Comparison of ENCODE assay signal across 1 cellular context in the genomic region with DNA sequence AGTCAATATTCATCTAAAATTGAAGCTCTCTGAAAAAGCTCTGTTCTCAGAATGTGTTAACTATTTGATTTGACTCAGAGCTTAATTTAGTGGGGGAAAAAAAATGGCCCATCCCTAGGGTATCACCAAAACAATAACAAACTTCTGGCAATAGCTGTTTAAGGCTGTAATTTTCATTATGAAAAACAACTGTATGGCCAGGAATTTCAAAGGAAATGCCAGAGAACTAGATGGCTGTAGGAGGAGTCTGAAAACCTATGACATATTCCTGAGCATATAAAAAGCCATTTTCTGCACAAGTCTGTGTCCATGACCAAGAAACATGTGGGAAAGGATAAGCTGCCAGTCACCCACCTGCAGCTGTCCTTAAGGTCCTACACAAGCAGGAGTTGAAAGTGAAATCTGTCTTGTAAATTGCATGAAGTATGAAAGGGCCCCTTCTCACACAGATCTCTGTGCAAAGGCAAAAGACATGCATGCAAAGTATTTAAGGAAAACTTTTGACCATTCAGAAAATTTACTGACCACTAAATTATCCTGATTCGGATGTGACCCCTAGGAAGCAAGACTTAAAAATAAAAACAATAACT.
TF ChIP-seq lines count a peak whose summit lies in the region.

No MANE protein-coding gene starts in this region.

TF ChIP-seq in GM12878, 131 proteins besides CTCF, POLR2A, EP300 and RAD21 (continued from another document):
- TF ChIP-seq, protein P1, sequence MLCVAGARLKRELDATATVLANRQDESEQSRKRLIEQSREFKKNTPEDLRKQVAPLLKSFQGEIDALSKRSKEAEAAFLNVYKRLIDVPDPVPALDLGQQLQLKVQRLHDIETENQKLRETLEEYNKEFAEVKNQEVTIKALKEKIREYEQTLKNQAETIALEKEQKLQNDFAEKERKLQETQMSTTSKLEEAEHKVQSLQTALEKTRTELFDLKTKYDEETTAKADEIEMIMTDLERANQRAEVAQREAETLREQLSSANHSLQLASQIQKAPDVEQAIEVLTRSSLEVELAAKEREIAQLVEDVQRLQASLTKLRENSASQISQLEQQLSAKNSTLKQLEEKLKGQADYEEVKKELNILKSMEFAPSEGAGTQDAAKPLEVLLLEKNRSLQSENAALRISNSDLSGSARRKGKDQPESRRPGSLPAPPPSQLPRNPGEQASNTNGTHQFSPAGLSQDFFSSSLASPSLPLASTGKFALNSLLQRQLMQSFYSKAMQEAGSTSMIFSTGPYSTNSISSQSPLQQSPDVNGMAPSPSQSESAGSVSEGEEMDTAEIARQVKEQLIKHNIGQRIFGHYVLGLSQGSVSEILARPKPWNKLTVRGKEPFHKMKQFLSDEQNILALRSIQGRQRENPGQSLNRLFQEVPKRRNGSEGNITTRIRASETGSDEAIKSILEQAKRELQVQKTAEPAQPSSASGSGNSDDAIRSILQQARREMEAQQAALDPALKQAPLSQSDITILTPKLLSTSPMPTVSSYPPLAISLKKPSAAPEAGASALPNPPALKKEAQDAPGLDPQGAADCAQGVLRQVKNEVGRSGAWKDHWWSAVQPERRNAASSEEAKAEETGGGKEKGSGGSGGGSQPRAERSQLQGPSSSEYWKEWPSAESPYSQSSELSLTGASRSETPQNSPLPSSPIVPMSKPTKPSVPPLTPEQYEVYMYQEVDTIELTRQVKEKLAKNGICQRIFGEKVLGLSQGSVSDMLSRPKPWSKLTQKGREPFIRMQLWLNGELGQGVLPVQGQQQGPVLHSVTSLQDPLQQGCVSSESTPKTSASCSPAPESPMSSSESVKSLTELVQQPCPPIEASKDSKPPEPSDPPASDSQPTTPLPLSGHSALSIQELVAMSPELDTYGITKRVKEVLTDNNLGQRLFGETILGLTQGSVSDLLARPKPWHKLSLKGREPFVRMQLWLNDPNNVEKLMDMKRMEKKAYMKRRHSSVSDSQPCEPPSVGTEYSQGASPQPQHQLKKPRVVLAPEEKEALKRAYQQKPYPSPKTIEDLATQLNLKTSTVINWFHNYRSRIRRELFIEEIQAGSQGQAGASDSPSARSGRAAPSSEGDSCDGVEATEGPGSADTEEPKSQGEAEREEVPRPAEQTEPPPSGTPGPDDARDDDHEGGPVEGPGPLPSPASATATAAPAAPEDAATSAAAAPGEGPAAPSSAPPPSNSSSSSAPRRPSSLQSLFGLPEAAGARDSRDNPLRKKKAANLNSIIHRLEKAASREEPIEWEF (IDR thresholded peaks at IDR 0.05; ENCODE audit: insufficient replicate concordance, low read depth, low read length): no peak
- TF ChIP-seq WRNIP1 (IDR thresholded peaks at IDR 0.05; ENCODE audit: borderline replicate concordance, low read depth, low read length) (no peak), NBN (IDR thresholded peaks at IDR 0.05) (no peak)
